In genomic region chr1:169892176-169892818, GRCh38 we compare ENCODE assay signal across 8 cellular contexts. TPM values are rescaled to one million over a fixed set of nuclear protein-coding genes. Genes with fewer than 3 reads are reported as not detected.
DNase-seq lines count a peak whose midpoint lies in the region; ATAC-seq and TF ChIP-seq lines count a peak whose summit lies in the region.

No MANE protein-coding gene starts in this region.

- H4K5ac ChIP-seq in mesendoderm (ENCODE audit: low read length), result no peak overlapping the region

- no peak overlapping the region for H4K8ac ChIP-seq in mesendoderm (ENCODE audit: low read depth, low read length)

- H3K9ac ChIP-seq in mesendoderm (ENCODE audit: low read length), result no peak overlapping the region

- H3K4me1 ChIP-seq in heart right ventricle (peaks cover 0 to 29% (median 26%) of the 10 kb centered on the region in 9 donors), body of pancreas (peaks cover 50% of the 10 kb centered on the region), mesendoderm (ENCODE audit: control insufficient read depth, low read depth, low read length) (peaks cover 11% of the 10 kb centered on the region), vagina (peaks cover 27% of the 10 kb centered on the region)

- H2BK120ac ChIP-seq in mesendoderm (ENCODE audit: low read depth, low read length), result no peak overlapping the region

- H2BK5ac ChIP-seq in mesendoderm (ENCODE audit: low read length), result no peak overlapping the region

- H3K4me3 ChIP-seq in heart right ventricle (peak overlapping the region; percentile 85 to 99 (median 96)), body of pancreas (peak overlapping the region in 1 of 2 donors; percentile 77), mesendoderm (ENCODE audit: low read length) (no peak overlapping the region), vagina (peak overlapping the region; percentile 94 to 98)

- ATAC-seq in heart right ventricle (no peak), Right ventricle myocardium superior (ENCODE audit: poor library complexity) (no peak), body of pancreas (no peak), HG02852 (IDR thresholded peaks at IDR 0.05; ENCODE audit: unreplicated experiment) (no peak)

- intact Hi-C loops in heart right ventricle (cut with DNase I) (loop anchor here in 3 of 10 donors (2.0 to 10.0 kb wide), 3 partner anchors 95 to 183 kb away; partner anchors contain the start of genes KIFAP3 (in 1 of the 3) and METTL18 (in 1 of the 3)), Right ventricle myocardium superior (cut with DNase I) (no loop called here), body of pancreas (cut with DNase I) (no loop called here), vagina (cut with DNase I) (no loop called here)

- H3K56ac ChIP-seq in mesendoderm (ENCODE audit: low read length), result peak overlapping the region; percentile 98

- DNase-seq in heart right ventricle, result no peak
- no peak for DNase-seq in Right ventricle myocardium superior
- peak in 2 of 4 donors; percentile 8 to 19 for DNase-seq in body of pancreas
- no peak for DNase-seq in mesendoderm
- no peak for DNase-seq in vagina (ENCODE audit: extremely low spot score in 2 of 2)
- DNase-seq in RPMI8226, result no peak
- DNase-seq in NK-92 treated with Interleukin-12 subunit alpha and Interleukin-12 subunit beta, amount 100 ng/mL, for 24 hours (lab: John Stamatoyannopoulos, UW), result no peak

- H3K9me3 ChIP-seq in heart right ventricle (no peaks in the 10 kb centered on the region), body of pancreas (no peaks in the 10 kb centered on the region), vagina (no peaks in the 10 kb centered on the region)

- peak overlapping the region; percentile 66 for H3K4me2 ChIP-seq in mesendoderm (ENCODE audit: low read length)

- H3K23ac ChIP-seq in mesendoderm (ENCODE audit: low read length), result no peak overlapping the region

- H3K79me2 ChIP-seq in mesendoderm (ENCODE audit: control insufficient read depth, insufficient read depth, low read length), result peaks cover 3% of the 10 kb centered on the region

- H2AK5ac ChIP-seq in mesendoderm (ENCODE audit: low read length), result no peak overlapping the region

- H3K27ac ChIP-seq in heart right ventricle (peak overlapping the region in 6 of 10 donors; percentile 86 to 99 (median 97)), body of pancreas (peak overlapping the region; percentile 98 to 99 (median 98)), mesendoderm (ENCODE audit: low read depth, low read length) (no peak overlapping the region), vagina (peak overlapping the region; percentile 99)

- no peak for TF ChIP-seq CTCF in heart right ventricle (IDR thresholded peaks at IDR 0.05)
- no peak for TF ChIP-seq CTCF in body of pancreas (IDR thresholded peaks at IDR 0.05)
- TF ChIP-seq CTCF in vagina (IDR thresholded peaks at IDR 0.05), result no peak

- H3K79me1 ChIP-seq in mesendoderm (ENCODE audit: low read length), result peaks cover 7% of the 10 kb centered on the region

- no peak overlapping the region for H2BK15ac ChIP-seq in mesendoderm (replicated peaks; ENCODE audit: low read depth)

- H3K27me3 ChIP-seq in heart right ventricle (no peaks in the 10 kb centered on the region), body of pancreas (no peaks in the 10 kb centered on the region), mesendoderm (ENCODE audit: insufficient read depth, low read length, poor library complexity) (no peaks in the 10 kb centered on the region), vagina (no peaks in the 10 kb centered on the region)

- TF ChIP-seq POLR2A in body of pancreas (IDR thresholded peaks at IDR 0.05) (no peak), vagina (IDR thresholded peaks at IDR 0.05) (no peak)

- no peak overlapping the region for H3K18ac ChIP-seq in mesendoderm (ENCODE audit: low read length)

- H3K36me3 ChIP-seq in heart right ventricle (peaks cover 0 to 18% (median 9%) of the 10 kb centered on the region in 9 donors), body of pancreas (replicated peaks in 1 of 2; ENCODE audit: insufficient read depth in 1 of 2, low read depth in 2 of 2) (no peaks in the 10 kb centered on the region), mesendoderm (ENCODE audit: control insufficient read depth, insufficient read depth, low read length) (no peaks in the 10 kb centered on the region), vagina (peaks cover 0 to 2% of the 10 kb centered on the region in 2 donors)

- H3K4ac ChIP-seq in mesendoderm (ENCODE audit: low read depth, low read length), result no peak overlapping the region

- 66% methylated on average over 7 of the region's 7 CpGs for WGBS in heart right ventricle, 2 donors
- 24 to 30% methylated on average over 7 of the region's 7 CpGs for WGBS in body of pancreas, 2 donors
- no CpG with 5 or more reads among the region's 7 CpGs for WGBS in mesendoderm (ENCODE audit: extremely low coverage, insufficient coverage, low lambda C conversion rate)

RNA-seq across cellular contexts. Expression of gene SCYL3, which starts 1.4 kb away (rescaled TPM):
- total RNA-seq in heart right ventricle, result 1 to 10 TPM; 3.3 to 8.9 (median 5.7) TPM
- 1 to 10 TPM; 2.4 to 3.3 TPM for polyA plus RNA-seq in heart right ventricle
- total RNA-seq in Right ventricle myocardium superior, result 5.5 TPM
- 1 to 10 TPM; 7.0 to 7.3 TPM for total RNA-seq in body of pancreas
- polyA plus RNA-seq in mesendoderm (2013, experiment 1 of 2), result 2.8 TPM
- 2.8 TPM for polyA plus RNA-seq in mesendoderm (2013, experiment 2 of 2)
- 11.8 TPM for total RNA-seq in vagina
